In genomic region chr6:44064089-44064947, GRCh38 we compare ENCODE assay signal across 10 cellular contexts.
DNase-seq lines count a peak whose midpoint lies in the region; ATAC-seq, FAIRE-seq and TF ChIP-seq lines count a peak whose summit lies in the region.
"Had no signal": no experiment of that assay in that cellular context is flagged by ENCODE, and none has a peak within 500 bp of the region (broad histone marks: within the 10 kb centered on the region; RNA-seq: fewer than 3 reads in every experiment).

No MANE protein-coding gene starts in this region.

- in situ Hi-C loops in brain microvascular endothelial cell (cut with HindIII; ENCODE audit: low pct_ligation_motif_present, low sequenced_read_pairs) = no loop called here

- H3K27ac ChIP-seq in brain microvascular endothelial cell = peak overlapping the region; percentile 86
- H3K27ac ChIP-seq in right lobe of liver = peak overlapping the region in 1 of 3 donors; percentile 52
- no peak overlapping the region for H3K27ac ChIP-seq in aorta (ENCODE audit: low read depth in 1 of 2, low read length in 2 of 2)
- H3K27ac ChIP-seq in small intestine (ENCODE audit: low read depth in 1 of 2, low read length in 1 of 2) = peak overlapping the region in 1 of 2 donors; percentile 56

- H3K9me3 ChIP-seq in right lobe of liver = no peaks in the 10 kb centered on the region
- H3K9me3 ChIP-seq in aorta (ENCODE audit: control insufficient read depth, low read length) = no peaks in the 10 kb centered on the region
- no peaks in the 10 kb centered on the region for H3K9me3 ChIP-seq in small intestine (ENCODE audit: control insufficient read depth, low read depth)

- H3K4me1 ChIP-seq in right lobe of liver = peaks cover 0 to 6% (median 0%) of the 10 kb centered on the region in 4 donors
- peaks cover 0 to 4% of the 10 kb centered on the region in 2 donors for H3K4me1 ChIP-seq in aorta (ENCODE audit: control insufficient read depth in 1 of 2, insufficient read depth in 2 of 2, low read length in 2 of 2)
- no peaks in the 10 kb centered on the region for H3K4me1 ChIP-seq in small intestine (ENCODE audit: control insufficient read depth in 2 of 2, insufficient read depth in 1 of 2, low read depth in 1 of 2, low read length in 1 of 2)

- H3K27me3 ChIP-seq in brain microvascular endothelial cell (replicated peaks) (no peaks in the 10 kb centered on the region), right lobe of liver (no peaks in the 10 kb centered on the region), aorta (ENCODE audit: control insufficient read depth in 1 of 2, insufficient read depth in 2 of 2, low read length in 1 of 2) (no peaks in the 10 kb centered on the region), small intestine (ENCODE audit: control insufficient read depth in 2 of 2, insufficient read depth in 2 of 2, low read length in 2 of 2) (no peaks in the 10 kb centered on the region)

- H3K36me3 Mint-ChIP-seq in activated naive CD4-positive, alpha-beta T cell treated with anti-CD3 and anti-CD28 coated beads, Interleukin-2, amount 50 U/mL, for 72 hours = peaks cover 0 to 7% of the 10 kb centered on the region in 2 donors

- WGBS in right lobe of liver (ENCODE audit: insufficient coverage, low coverage, low lambda C conversion rate, missing lambda C conversion rate) = 38% methylated on average over 5 of the region's 17 CpGs
- 79 to 81% methylated on average over 17 of the region's 17 CpGs for WGBS in aorta, 2 donors
- WGBS in small intestine, 3 donors = 63 to 72% (median 66%) methylated on average over 17 of the region's 17 CpGs

- intact Hi-C loops in right lobe of liver (cut with DNase I) (loop anchor here in 1 of 2 donors (10.0 kb wide), 2 partner anchors 50 to 110 kb away; no protein-coding TSS in a partner anchor), aorta (cut with DNase I) (no loop called here)

- TF ChIP-seq CTCF in brain microvascular endothelial cell (IDR thresholded peaks at IDR 0.05; ENCODE audit: low read depth, low read length, missing control alignments) = no peak
- no peak for TF ChIP-seq CTCF in right lobe of liver (IDR thresholded peaks at IDR 0.05)

- H3K4me3 ChIP-seq in brain microvascular endothelial cell (ENCODE audit: low read depth, low read length) (no peak overlapping the region), right lobe of liver (no peak overlapping the region), aorta (ENCODE audit: low read length in 2 of 2) (no peak overlapping the region), small intestine (ENCODE audit: low read depth in 1 of 2, low read length in 2 of 2) (no peak overlapping the region)

- FAIRE-seq in small intestine (lab: Jason Lieb, UNC) = no peak
- FAIRE-seq: G401.6 had no signal

- peak in 1 of 2 donors; percentile 69 for DNase-seq in activated naive CD4-positive, alpha-beta T cell treated with anti-CD3 and anti-CD28 coated beads, Interleukin-2, amount 50 U/mL, for 72 hours (ENCODE audit: low spot score in 2 of 2)
- no peak for DNase-seq in activated naive CD4-positive, alpha-beta T cell treated with Interleukin-2 at 50 U/mL for 16 hours
- DNase-seq in brain microvascular endothelial cell (peak; percentile 99), right lobe of liver (peak in 1 of 3 donors; percentile 71), aorta (peak in 1 of 2 donors; percentile 91), NCI-H1092 treated with DMSO at 0.1 percent for 48 hours (lab: John Stamatoyannopoulos, UW) (no peak), small intestine (no peak), epidermal melanocyte (ENCODE audit: insufficient read length, low spot score) (no peak)
- DNase-seq: SHP77 had no signal

- H3K9me3 Mint-ChIP-seq in activated naive CD4-positive, alpha-beta T cell treated with anti-CD3 and anti-CD28 coated beads, Interleukin-2, amount 50 U/mL, for 72 hours = peaks cover 5% of the 10 kb centered on the region in 2 donors

- H3K27ac Mint-ChIP-seq in activated naive CD4-positive, alpha-beta T cell treated with anti-CD3 and anti-CD28 coated beads, Interleukin-2, amount 50 U/mL, for 72 hours = peak overlapping the region in 1 of 2 donors; percentile 60

- H3K36me3 ChIP-seq in brain microvascular endothelial cell (replicated peaks) = no peaks in the 10 kb centered on the region
- no peaks in the 10 kb centered on the region for H3K36me3 ChIP-seq in right lobe of liver
- no peaks in the 10 kb centered on the region for H3K36me3 ChIP-seq in aorta (ENCODE audit: control insufficient read depth in 1 of 2, insufficient read depth in 2 of 2, low read length in 1 of 2)
- no peaks in the 10 kb centered on the region for H3K36me3 ChIP-seq in small intestine (ENCODE audit: control insufficient read depth in 2 of 2, insufficient read depth in 2 of 2, low read length in 2 of 2)

- peak; percentile 68 to 97 for ATAC-seq in activated naive CD4-positive, alpha-beta T cell treated with anti-CD3 and anti-CD28 coated beads, Interleukin-2, amount 50 U/mL, for 72 hours
- ATAC-seq in right lobe of liver (peak; percentile 65 to 82 (median 72)), aorta (ENCODE audit: low FRiP score) (peak; percentile 40)

- TF ChIP-seq POLR2A in right lobe of liver (IDR thresholded peaks at IDR 0.05) = no peak
